Comparison of ENCODE assay signal across 34 cellular contexts in genomic region chr2:152065945-152066344, GRCh38.
"Had no signal": no experiment of that assay in that cellular context is flagged by ENCODE, and none has a peak within 500 bp of the region (broad histone marks: within the 10 kb centered on the region; RNA-seq: fewer than 3 reads in every experiment).

No MANE protein-coding gene starts in this region.

- H3K27ac Mint-ChIP-seq: activated B cell treated with CpG ODN at 0.5 μM for 24 hours; activated CD4-positive, alpha-beta memory T cell treated with anti-CD3 and anti-CD28 coated beads for 36 hours; activated CD4-positive, alpha-beta T cell treated with anti-CD3 and anti-CD28 coated beads, Interleukin-2, amount 10 ng/mL, durations not matched to agents 24 days and 14 days; activated CD8-positive, alpha-beta T cell treated with anti-CD3 and anti-CD28 coated beads for 36 hours; activated naive CD4-positive, alpha-beta T cell treated with anti-CD3 and anti-CD28 coated beads for 36 hours; activated naive CD8-positive, alpha-beta T cell treated with anti-CD3 and anti-CD28 coated beads for 36 hours; activated T-cell treated with anti-CD3 and anti-CD28 coated beads, Interleukin-2, amount 50 U/mL, for 72 hours; activated T-helper 1 cell treated with anti-CD3 and anti-CD28 coated beads, Interleukin-12 subunit alpha, Interleukin-12 subunit beta, Interleukin-2, Interleukin-4 antibody, amounts not matched to agents 30 ng/mL and 10 ng/mL and 1 ng/mL, durations not matched to agents 14 hours and 24 hours and 36 hours; activated T-helper 17 cell treated with anti-CD3 and anti-CD28 coated beads, Interleukin-2, amount 50 U/mL, for 72 hours; T-helper 1 cell treated with Interleukin-12 subunit alpha and Interleukin-12 subunit beta and Interleukin-4 antibody, amounts not matched to agents 30 μg/mL and 1 μg/mL, for 36 hours; T-helper 2 cell treated with Interferon-gamma antibody and Interleukin-4, amounts not matched to agents 5 μg/mL and 100 μg/mL, for 36 hours had no signal

- H3K27ac ChIP-seq: adrenal gland, body of pancreas, brain microvascular endothelial cell, breast epithelium, VCaP had no signal

- DNase-seq: activated B cell treated with CpG ODN at 0.5 μM for 24 hours; activated CD4-positive, alpha-beta memory T cell treated with anti-CD3 and anti-CD28 coated beads for 36 hours; activated CD4-positive, alpha-beta T cell treated with anti-CD3 and anti-CD28 coated beads for 4 hours; activated CD4-positive, alpha-beta T cell treated with anti-CD3 and anti-CD28 coated beads, Interleukin-2, amount 10 ng/mL, durations not matched to agents 24 days and 14 days; activated CD4-positive, alpha-beta T cell treated with anti-CD3 and anti-CD28 coated beads, Interleukin-2, amount 50 U/mL, for 1 hour; activated CD4-positive, alpha-beta T cell treated with anti-CD3 and anti-CD28 coated beads, Interleukin-2, amount 50 U/mL, for 4 hours; activated CD4-positive, CD25-positive, alpha-beta regulatory T cell treated with anti-CD3 and anti-CD28 coated beads, Interleukin-2, amount 50 U/mL, for 72 hours; activated CD8-positive, alpha-beta memory T cell treated with anti-CD3 and anti-CD28 coated beads, Interleukin-2, amount 50 U/mL, for 4 hours; activated CD8-positive, alpha-beta T cell treated with anti-CD3 and anti-CD28 coated beads for 36 hours; activated effector memory CD4-positive, alpha-beta T cell treated with anti-CD3 and anti-CD28 coated beads, Interleukin-2, amount 50 U/mL, for 16 hours; activated gamma-delta T cell treated with Interleukin-2 at 50 U/mL for 16 hours; activated naive CD4-positive, alpha-beta T cell; activated naive CD4-positive, alpha-beta T cell treated with anti-CD3 and anti-CD28 coated beads for 36 hours; activated naive CD8-positive, alpha-beta T cell treated with anti-CD3 and anti-CD28 coated beads for 36 hours; activated T-cell treated with anti-CD3 and anti-CD28 coated beads for 4 hours; activated T-cell treated with anti-CD3 and anti-CD28 coated beads, Interleukin-2, amount 50 U/mL, for 1 hour; activated T-cell treated with anti-CD3 and anti-CD28 coated beads, Interleukin-2, amount 50 U/mL, for 4 hours; activated T-cell treated with anti-CD3 and anti-CD28 coated beads, Interleukin-2, amount 50 U/mL, for 72 hours; adrenal gland; amniotic stem cell; aorta; body of pancreas; brain microvascular endothelial cell; central memory CD4-positive, alpha-beta T cell; T-helper 1 cell; T-helper 2 cell; T-helper 9 cell had no signal

- H3K4me1 ChIP-seq: adrenal gland, body of pancreas had no signal

- H3K36me3 Mint-ChIP-seq: activated CD4-positive, alpha-beta memory T cell treated with anti-CD3 and anti-CD28 coated beads for 36 hours; activated naive CD4-positive, alpha-beta T cell treated with anti-CD3 and anti-CD28 coated beads, Interleukin-2, amount 50 U/mL, for 72 hours; activated naive CD8-positive, alpha-beta T cell treated with anti-CD3 and anti-CD28 coated beads for 36 hours had no signal

- H3K4me3 ChIP-seq: adrenal gland, body of pancreas, breast epithelium had no signal

- H3K36me3 ChIP-seq: adrenal gland, brain microvascular endothelial cell, breast epithelium had no signal

- H3K4me3 Mint-ChIP-seq: activated B cell treated with CpG ODN at 0.5 μM for 24 hours; activated CD4-positive, alpha-beta memory T cell treated with anti-CD3 and anti-CD28 coated beads for 36 hours; activated CD4-positive, alpha-beta T cell treated with anti-CD3 and anti-CD28 coated beads, Interleukin-2, amount 10 ng/mL, durations not matched to agents 24 days and 14 days; activated CD8-positive, alpha-beta T cell treated with anti-CD3 and anti-CD28 coated beads for 36 hours; activated naive CD4-positive, alpha-beta T cell treated with anti-CD3 and anti-CD28 coated beads for 36 hours; activated naive CD8-positive, alpha-beta T cell treated with anti-CD3 and anti-CD28 coated beads for 36 hours; activated T-cell treated with anti-CD3 and anti-CD28 coated beads, Interleukin-2, amount 50 U/mL, for 4 hours; activated T-cell treated with anti-CD3 and anti-CD28 coated beads, Interleukin-2, amount 50 U/mL, for 72 hours; activated T-helper 1 cell treated with anti-CD3 and anti-CD28 coated beads, Interleukin-12 subunit alpha, Interleukin-12 subunit beta, Interleukin-2, Interleukin-4 antibody, amounts not matched to agents 30 ng/mL and 10 ng/mL and 1 ng/mL, durations not matched to agents 14 hours and 24 hours and 36 hours; activated T-helper 17 cell treated with anti-CD3 and anti-CD28 coated beads, Interleukin-2, amount 50 U/mL, for 72 hours; T-helper 1 cell treated with Interleukin-12 subunit alpha and Interleukin-12 subunit beta and Interleukin-4 antibody, amounts not matched to agents 30 μg/mL and 1 μg/mL, for 36 hours; T-helper 2 cell treated with Interferon-gamma antibody and Interleukin-4, amounts not matched to agents 5 μg/mL and 100 μg/mL, for 36 hours had no signal

- H3K27me3 ChIP-seq: adrenal gland, body of pancreas, brain microvascular endothelial cell, breast epithelium had no signal

- H3K4me1 Mint-ChIP-seq: activated CD4-positive, alpha-beta T cell treated with anti-CD3 and anti-CD28 coated beads, Interleukin-2, amount 10 ng/mL, durations not matched to agents 24 days and 14 days; activated naive CD8-positive, alpha-beta T cell treated with anti-CD3 and anti-CD28 coated beads for 36 hours; activated T-helper 17 cell treated with anti-CD3 and anti-CD28 coated beads, Interleukin-2, amount 50 U/mL, for 72 hours had no signal

- ATAC-seq: activated CD8-positive, alpha-beta T cell treated with anti-CD3 and anti-CD28 coated beads for 36 hours; activated naive CD4-positive, alpha-beta T cell treated with anti-CD3 and anti-CD28 coated beads, Interleukin-2, amount 50 U/mL, for 72 hours; activated T-cell treated with anti-CD3 and anti-CD28 coated beads, Interleukin-2, amount 50 U/mL, for 4 hours; activated T-cell treated with anti-CD3 and anti-CD28 coated beads, Interleukin-2, amount 50 U/mL, for 72 hours; activated T-helper 17 cell treated with anti-CD3 and anti-CD28 coated beads, Interleukin-2, amount 50 U/mL, for 72 hours; body of pancreas had no signal

- H3K9me3 ChIP-seq: adrenal gland, body of pancreas, breast epithelium had no signal

- H3K9me3 Mint-ChIP-seq: activated B cell treated with CpG ODN at 0.5 μM for 24 hours; activated CD4-positive, alpha-beta memory T cell treated with anti-CD3 and anti-CD28 coated beads for 36 hours; activated CD4-positive, alpha-beta T cell treated with anti-CD3 and anti-CD28 coated beads, Interleukin-2, amount 10 ng/mL, durations not matched to agents 24 days and 14 days; activated CD8-positive, alpha-beta T cell treated with anti-CD3 and anti-CD28 coated beads for 36 hours; activated naive CD4-positive, alpha-beta T cell treated with anti-CD3 and anti-CD28 coated beads for 36 hours; activated naive CD4-positive, alpha-beta T cell treated with anti-CD3 and anti-CD28 coated beads, Interleukin-2, amount 50 U/mL, for 72 hours; activated naive CD8-positive, alpha-beta T cell treated with anti-CD3 and anti-CD28 coated beads for 36 hours; activated T-cell treated with anti-CD3 and anti-CD28 coated beads, Interleukin-2, amount 50 U/mL, for 4 hours; activated T-cell treated with anti-CD3 and anti-CD28 coated beads, Interleukin-2, amount 50 U/mL, for 72 hours; activated T-helper 1 cell treated with anti-CD3 and anti-CD28 coated beads, Interleukin-12 subunit alpha, Interleukin-12 subunit beta, Interleukin-2, Interleukin-4 antibody, amounts not matched to agents 30 ng/mL and 10 ng/mL and 1 ng/mL, durations not matched to agents 14 hours and 24 hours and 36 hours; activated T-helper 17 cell treated with anti-CD3 and anti-CD28 coated beads, Interleukin-2, amount 50 U/mL, for 72 hours; T-helper 1 cell treated with Interleukin-12 subunit alpha and Interleukin-12 subunit beta and Interleukin-4 antibody, amounts not matched to agents 30 μg/mL and 1 μg/mL, for 36 hours; T-helper 2 cell treated with Interferon-gamma antibody and Interleukin-4, amounts not matched to agents 5 μg/mL and 100 μg/mL, for 36 hours had no signal
